In genomic region chr3:100045696-100046095, GRCh38 we compare ENCODE assay signal across 8 cellular contexts.
A peak's percentile ranks its signal among the peaks of the same experiment; 100 is the strongest.
DNase-seq lines count a peak whose midpoint lies in the region; ATAC-seq and TF ChIP-seq lines count a peak whose summit lies in the region.

No MANE protein-coding gene starts in this region.

- H3K4me3 ChIP-seq in Peyer's patch, result no peak overlapping the region

- no peaks in the 10 kb centered on the region for H3K27me3 ChIP-seq in Peyer's patch

- no peaks in the 10 kb centered on the region for H3K9me3 ChIP-seq in Peyer's patch

- TF ChIP-seq CTCF in Peyer's patch (IDR thresholded peaks at IDR 0.05), result no peak

- peaks cover 0 to 40% (median 16%) of the 10 kb centered on the region in 4 donors for H3K4me1 ChIP-seq in Peyer's patch

- DNase-seq in CD1c-positive myeloid dendritic cell (ENCODE audit: extremely low spot score) (peak; percentile 47), Peyer's patch (peak in 2 of 3 donors; percentile 42 to 72), glomerular visceral epithelial cell (ENCODE audit: extremely low spot score) (peak; percentile 80), pons (ENCODE audit: low spot score) (peak; percentile 63), NCI-H146 treated with DMSO at 0.1 percent for 48 hours (lab: John Stamatoyannopoulos, UW; ENCODE audit: unreplicated experiment) (no peak)
- DNase-seq in activated CD4-positive, CD25-positive, alpha-beta regulatory T cell treated with anti-CD3 and anti-CD28 coated beads, Interleukin-2, amount 50 U/mL, for 72 hours, result no peak
- no peak for DNase-seq in stimulated activated naive CD4-positive, alpha-beta T cell treated with Interleukin-2 at 50 U/mL for 16 hours (lab: John Stamatoyannopoulos, UW)

- ATAC-seq in HG03378 (IDR thresholded peaks at IDR 0.05; ENCODE audit: unreplicated experiment), result no peak

- H3K36me3 ChIP-seq in Peyer's patch, result no peaks in the 10 kb centered on the region

- TF ChIP-seq POLR2A in Peyer's patch (IDR thresholded peaks at IDR 0.05), result no peak

- peak overlapping the region; percentile 58 to 78 (median 62) for H3K27ac ChIP-seq in Peyer's patch

Comparison
In these comparisons a context has a peak if more than half of its experiments do, and no peak if none do; other contexts are left out.
1. DNase-seq: peak in CD1c-positive myeloid dendritic cell (single experiment), Peyer's patch (2 of 3), glomerular visceral epithelial cell (single experiment) and pons (single experiment); none in activated CD4-positive, CD25-positive, alpha-beta regulatory T cell treated with anti-CD3 and anti-CD28 coated beads, Interleukin-2, amount 50 U/mL, for 72 hours (single experiment), NCI-H146 treated with DMSO at 0.1 percent for 48 hours (single experiment) and stimulated activated naive CD4-positive, alpha-beta T cell treated with Interleukin-2 at 50 U/mL for 16 hours (single experiment).